In the genomic region with DNA sequence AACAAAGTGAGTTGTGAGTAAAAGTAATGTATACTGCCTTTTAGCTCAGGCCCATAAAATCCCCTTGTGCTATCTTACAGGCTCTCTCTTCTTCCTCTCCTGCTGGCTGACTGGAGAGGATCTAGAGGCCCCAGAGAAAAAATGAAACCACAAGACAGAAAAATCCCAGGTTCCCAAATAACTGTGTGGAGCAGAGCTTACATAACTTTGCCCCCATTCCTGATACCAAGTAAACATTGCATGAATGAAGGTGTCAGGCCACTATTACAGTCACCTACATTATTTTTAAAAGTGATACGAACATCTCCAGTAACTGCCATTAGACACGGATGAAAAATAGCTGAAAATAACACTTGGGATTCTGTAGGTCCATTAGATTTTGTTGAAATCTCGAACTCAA, we compare ENCODE assay signal across 39 cellular contexts.
"Had no signal": no experiment of that assay in that cellular context is flagged by ENCODE, and none has a peak within 500 bp of the region (broad histone marks: within the 10 kb centered on the region; RNA-seq: fewer than 3 reads in every experiment).

No MANE protein-coding gene starts in this region.

- H3K27ac Mint-ChIP-seq: activated CD4-positive, alpha-beta memory T cell treated with anti-CD3 and anti-CD28 coated beads, Interleukin-2, amount 10 ng/mL, durations not matched to agents 7 days and 5 days; activated CD4-positive, alpha-beta T cell treated with anti-CD3 and anti-CD28 coated beads for 36 hours; activated CD4-positive, alpha-beta T cell treated with anti-CD3 and anti-CD28 coated beads, Interleukin-2, amount 10 ng/mL, durations not matched to agents 7 days and 5 days; activated CD8-positive, alpha-beta memory T cell treated with anti-CD3 and anti-CD28 coated beads, Interleukin-2, amount 10 ng/mL, durations not matched to agents 7 days and 5 days; activated CD8-positive, alpha-beta T cell treated with anti-CD3 and anti-CD28 coated beads, Interleukin-2, amount 10 ng/mL, durations not matched to agents 7 days and 5 days; activated naive CD4-positive, alpha-beta T cell treated with anti-CD3 and anti-CD28 coated beads, Interleukin-2, amount 10 ng/mL, durations not matched to agents 7 days and 5 days; activated naive CD4-positive, alpha-beta T cell treated with anti-CD3 and anti-CD28 coated beads, Interleukin-2, amount 50 U/mL, for 24 hours; activated naive CD8-positive, alpha-beta T cell; activated naive CD8-positive, alpha-beta T cell treated with anti-CD3 and anti-CD28 coated beads, Interleukin-2, amount 10 ng/mL, durations not matched to agents 7 days and 5 days; activated naive CD8-positive, alpha-beta T cell treated with anti-CD3 and anti-CD28 coated beads, Interleukin-2, amount 50 U/mL, for 24 hours; activated T-cell treated with anti-CD3 and anti-CD28 coated beads, Interleukin-2, amount 50 U/mL, for 24 hours; activated T-helper 2 cell treated with anti-CD3 and anti-CD28 coated beads, Interferon-gamma antibody, Interleukin-2, Interleukin-4, amounts not matched to agents 10 μg/mL and 5 μg/mL and 100 μg/mL, durations not matched to agents 14 hours and 24 hours and 36 hours; brain; T-helper 1 cell treated with Interleukin-12 subunit alpha and Interleukin-12 subunit beta and Interleukin-4 antibody, amounts not matched to agents 30 μg/mL and 1 μg/mL, for 36 hours; T-helper 2 cell treated with Interferon-gamma antibody and Interleukin-4, amounts not matched to agents 5 μg/mL and 100 μg/mL, for 36 hours; WTC11 had no signal

- H3K9me3 Mint-ChIP-seq: activated CD4-positive, alpha-beta memory T cell treated with anti-CD3 and anti-CD28 coated beads, Interleukin-2, amount 10 ng/mL, durations not matched to agents 7 days and 5 days; activated naive CD4-positive, alpha-beta T cell treated with anti-CD3 and anti-CD28 coated beads, Interleukin-2, amount 10 ng/mL, durations not matched to agents 7 days and 5 days; activated naive CD4-positive, alpha-beta T cell treated with anti-CD3 and anti-CD28 coated beads, Interleukin-2, amount 50 U/mL, for 24 hours; activated T-cell treated with anti-CD3 and anti-CD28 coated beads, Interleukin-2, amount 50 U/mL, for 24 hours; activated T-helper 2 cell treated with anti-CD3 and anti-CD28 coated beads, Interferon-gamma antibody, Interleukin-2, Interleukin-4, amounts not matched to agents 10 μg/mL and 5 μg/mL and 100 μg/mL, durations not matched to agents 14 hours and 24 hours and 36 hours; central memory CD8-positive, alpha-beta T cell; T-helper 1 cell treated with Interleukin-12 subunit alpha and Interleukin-12 subunit beta and Interleukin-4 antibody, amounts not matched to agents 30 μg/mL and 1 μg/mL, for 36 hours had no signal

- H3K4me1 Mint-ChIP-seq: activated CD4-positive, alpha-beta memory T cell treated with anti-CD3 and anti-CD28 coated beads, Interleukin-2, amount 10 ng/mL, durations not matched to agents 7 days and 5 days; activated CD4-positive, alpha-beta T cell treated with anti-CD3 and anti-CD28 coated beads for 36 hours; activated CD4-positive, alpha-beta T cell treated with anti-CD3 and anti-CD28 coated beads, Interleukin-2, amount 10 ng/mL, durations not matched to agents 7 days and 5 days; activated CD8-positive, alpha-beta memory T cell treated with anti-CD3 and anti-CD28 coated beads, Interleukin-2, amount 10 ng/mL, durations not matched to agents 7 days and 5 days; activated naive CD4-positive, alpha-beta T cell treated with anti-CD3 and anti-CD28 coated beads, Interleukin-2, amount 10 ng/mL, durations not matched to agents 7 days and 5 days; activated naive CD4-positive, alpha-beta T cell treated with anti-CD3 and anti-CD28 coated beads, Interleukin-2, amount 50 U/mL, for 24 hours; activated naive CD8-positive, alpha-beta T cell treated with anti-CD3 and anti-CD28 coated beads, Interleukin-2, amount 10 ng/mL, durations not matched to agents 7 days and 5 days; activated naive CD8-positive, alpha-beta T cell treated with anti-CD3 and anti-CD28 coated beads, Interleukin-2, amount 50 U/mL, for 24 hours; brain; central memory CD8-positive, alpha-beta T cell had no signal

- H3K4me1 ChIP-seq: ascending aorta had no signal

- FAIRE-seq: bronchial epithelial cell had no signal

- H3K27me3 Mint-ChIP-seq: activated CD8-positive, alpha-beta memory T cell treated with anti-CD3 and anti-CD28 coated beads, Interleukin-2, amount 10 ng/mL, durations not matched to agents 7 days and 5 days; activated naive CD4-positive, alpha-beta T cell treated with anti-CD3 and anti-CD28 coated beads, Interleukin-2, amount 10 ng/mL, durations not matched to agents 7 days and 5 days; brain had no signal

- DNase-seq: activated CD4-positive, alpha-beta memory T cell treated with anti-CD3 and anti-CD28 coated beads, Interleukin-2, amount 10 ng/mL, durations not matched to agents 7 days and 5 days; activated CD4-positive, alpha-beta T cell treated with anti-CD3 and anti-CD28 coated beads for 1 hour; activated CD4-positive, alpha-beta T cell treated with anti-CD3 and anti-CD28 coated beads for 36 hours; activated CD4-positive, alpha-beta T cell treated with anti-CD3 and anti-CD28 coated beads for 48 hours; activated CD4-positive, alpha-beta T cell treated with anti-CD3 and anti-CD28 coated beads, Interleukin-2, amount 10 ng/mL, durations not matched to agents 7 days and 5 days; activated CD4-positive, alpha-beta T cell treated with anti-CD3 and anti-CD28 coated beads, Interleukin-2, amount 50 U/mL, for 48 hours; activated CD4-positive, CD25-positive, alpha-beta regulatory T cell; activated CD8-positive, alpha-beta memory T cell treated with anti-CD3 and anti-CD28 coated beads for 24 hours; activated CD8-positive, alpha-beta memory T cell treated with anti-CD3 and anti-CD28 coated beads, Interleukin-2, amount 10 ng/mL, durations not matched to agents 7 days and 5 days; activated CD8-positive, alpha-beta memory T cell treated with anti-CD3 and anti-CD28 coated beads, Interleukin-2, amount 50 U/mL, for 48 hours; activated CD8-positive, alpha-beta T cell treated with anti-CD3 and anti-CD28 coated beads, Interleukin-2, amount 10 ng/mL, durations not matched to agents 7 days and 5 days; activated effector memory CD4-positive, alpha-beta T cell treated with Interleukin-2 at 50 U/mL for 16 hours; activated gamma-delta T cell; activated naive CD4-positive, alpha-beta T cell treated with anti-CD3 and anti-CD28 coated beads, Interleukin-2, amount 10 ng/mL, durations not matched to agents 7 days and 5 days; activated naive CD4-positive, alpha-beta T cell treated with Interleukin-2 at 50 U/mL for 16 hours; activated naive CD8-positive, alpha-beta T cell treated with anti-CD3 and anti-CD28 coated beads, Interleukin-2, amount 10 ng/mL, durations not matched to agents 7 days and 5 days; activated naive CD8-positive, alpha-beta T cell treated with anti-CD3 and anti-CD28 coated beads, Interleukin-2, amount 50 U/mL, for 24 hours; activated T-cell treated with anti-CD3 and anti-CD28 coated beads, Interleukin-2, amount 50 U/mL, for 24 hours; activated T-cell treated with anti-CD3 and anti-CD28 coated beads, Interleukin-2, amount 50 U/mL, for 48 hours; amygdala; anterior cingulate cortex; caudate nucleus; cerebellar nuclear complex; T-helper 1 cell; T-helper 2 cell; T-helper 9 cell; WERI-Rb-1 had no signal

- H3K4me3 Mint-ChIP-seq: activated CD4-positive, alpha-beta memory T cell treated with anti-CD3 and anti-CD28 coated beads, Interleukin-2, amount 10 ng/mL, durations not matched to agents 7 days and 5 days; activated CD4-positive, alpha-beta T cell treated with anti-CD3 and anti-CD28 coated beads for 36 hours; activated CD4-positive, alpha-beta T cell treated with anti-CD3 and anti-CD28 coated beads, Interleukin-2, amount 10 ng/mL, durations not matched to agents 7 days and 5 days; activated CD8-positive, alpha-beta memory T cell treated with anti-CD3 and anti-CD28 coated beads, Interleukin-2, amount 10 ng/mL, durations not matched to agents 7 days and 5 days; activated CD8-positive, alpha-beta T cell treated with anti-CD3 and anti-CD28 coated beads, Interleukin-2, amount 10 ng/mL, durations not matched to agents 7 days and 5 days; activated naive CD4-positive, alpha-beta T cell treated with anti-CD3 and anti-CD28 coated beads, Interleukin-2, amount 10 ng/mL, durations not matched to agents 7 days and 5 days; activated naive CD4-positive, alpha-beta T cell treated with anti-CD3 and anti-CD28 coated beads, Interleukin-2, amount 50 U/mL, for 24 hours; activated naive CD8-positive, alpha-beta T cell; activated naive CD8-positive, alpha-beta T cell treated with anti-CD3 and anti-CD28 coated beads, Interleukin-2, amount 10 ng/mL, durations not matched to agents 7 days and 5 days; activated naive CD8-positive, alpha-beta T cell treated with anti-CD3 and anti-CD28 coated beads, Interleukin-2, amount 50 U/mL, for 24 hours; activated T-cell treated with anti-CD3 and anti-CD28 coated beads, Interleukin-2, amount 50 U/mL, for 24 hours; brain; central memory CD8-positive, alpha-beta T cell; T-helper 1 cell treated with Interleukin-12 subunit alpha and Interleukin-12 subunit beta and Interleukin-4 antibody, amounts not matched to agents 30 μg/mL and 1 μg/mL, for 36 hours; T-helper 2 cell treated with Interferon-gamma antibody and Interleukin-4, amounts not matched to agents 5 μg/mL and 100 μg/mL, for 36 hours; WTC11 had no signal

- H3K36me3 ChIP-seq: ascending aorta, cardiac muscle cell, WERI-Rb-1 had no signal

- H3K27me3 ChIP-seq: ascending aorta, cardiac muscle cell had no signal

- H3K27ac ChIP-seq: ascending aorta, cardiac muscle cell, WERI-Rb-1 had no signal

- H3K36me3 Mint-ChIP-seq: activated CD8-positive, alpha-beta memory T cell treated with anti-CD3 and anti-CD28 coated beads, Interleukin-2, amount 10 ng/mL, durations not matched to agents 7 days and 5 days; activated naive CD4-positive, alpha-beta T cell treated with anti-CD3 and anti-CD28 coated beads, Interleukin-2, amount 10 ng/mL, durations not matched to agents 7 days and 5 days; activated naive CD4-positive, alpha-beta T cell treated with anti-CD3 and anti-CD28 coated beads, Interleukin-2, amount 50 U/mL, for 24 hours; activated naive CD8-positive, alpha-beta T cell; activated naive CD8-positive, alpha-beta T cell treated with anti-CD3 and anti-CD28 coated beads, Interleukin-2, amount 10 ng/mL, durations not matched to agents 7 days and 5 days; brain had no signal

- H3K4me3 ChIP-seq: ascending aorta, cardiac muscle cell had no signal

- ATAC-seq: activated CD4-positive, alpha-beta T cell treated with anti-CD3 and anti-CD28 coated beads for 36 hours; activated CD4-positive, CD25-positive, alpha-beta regulatory T cell treated with anti-CD3 and anti-CD28 coated beads, Interleukin-2, amount 50 U/mL, for 24 hours; activated CD8-positive, alpha-beta memory T cell treated with anti-CD3 and anti-CD28 coated beads, Interleukin-2, amount 10 ng/mL, durations not matched to agents 7 days and 5 days; activated CD8-positive, alpha-beta T cell treated with anti-CD3 and anti-CD28 coated beads, Interleukin-2, amount 10 ng/mL, durations not matched to agents 7 days and 5 days; activated naive CD8-positive, alpha-beta T cell treated with anti-CD3 and anti-CD28 coated beads, Interleukin-2, amount 50 U/mL, for 24 hours; WTC11 had no signal
